In the genomic region with DNA sequence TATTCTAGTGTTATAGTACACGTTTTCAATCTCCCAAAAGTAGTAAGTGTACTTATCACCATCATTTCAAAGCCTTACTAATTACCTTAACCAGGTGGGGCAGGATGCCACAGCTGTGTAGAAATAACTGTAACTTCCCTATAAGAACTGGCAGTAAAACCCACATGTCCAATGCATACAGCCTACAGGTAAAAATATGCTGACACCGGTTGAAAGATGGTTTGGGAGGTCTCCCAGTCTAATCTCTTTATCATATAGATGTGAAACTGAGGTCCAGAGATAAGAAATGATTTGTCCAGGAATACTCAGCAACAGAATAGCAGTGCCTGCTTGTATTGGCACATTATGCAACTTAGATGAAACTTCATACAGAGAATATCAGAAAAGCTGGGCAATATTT, we compare ENCODE assay signal across 9 cellular contexts.
"Had no signal": no experiment of that assay in that cellular context is flagged by ENCODE, and none has a peak within 500 bp of the region (broad histone marks: within the 10 kb centered on the region; RNA-seq: fewer than 3 reads in every experiment).

No MANE protein-coding gene starts in this region.

- H2AFZ ChIP-seq: GM23338 had no signal

- FAIRE-seq: H1, H54, K562 had no signal

- H3K4me1 Mint-ChIP-seq: GM23338 had no signal

- H3K4me3 ChIP-seq: GM23338, K562 had no signal

- H3K27ac ChIP-seq: HL-60 had no signal

- H3K27ac Mint-ChIP-seq: GM23338, H9 had no signal

- DNase-seq: H9, HCEC 1CT, IMR-90, KG1 had no signal

- H3K4me3 Mint-ChIP-seq: GM23338, H9 had no signal

- ATAC-seq: GM23338, K562 had no signal

- H3K4me2 ChIP-seq: GM23338 had no signal
